Comparison of ENCODE assay signal across 17 cellular contexts in the genomic region with DNA sequence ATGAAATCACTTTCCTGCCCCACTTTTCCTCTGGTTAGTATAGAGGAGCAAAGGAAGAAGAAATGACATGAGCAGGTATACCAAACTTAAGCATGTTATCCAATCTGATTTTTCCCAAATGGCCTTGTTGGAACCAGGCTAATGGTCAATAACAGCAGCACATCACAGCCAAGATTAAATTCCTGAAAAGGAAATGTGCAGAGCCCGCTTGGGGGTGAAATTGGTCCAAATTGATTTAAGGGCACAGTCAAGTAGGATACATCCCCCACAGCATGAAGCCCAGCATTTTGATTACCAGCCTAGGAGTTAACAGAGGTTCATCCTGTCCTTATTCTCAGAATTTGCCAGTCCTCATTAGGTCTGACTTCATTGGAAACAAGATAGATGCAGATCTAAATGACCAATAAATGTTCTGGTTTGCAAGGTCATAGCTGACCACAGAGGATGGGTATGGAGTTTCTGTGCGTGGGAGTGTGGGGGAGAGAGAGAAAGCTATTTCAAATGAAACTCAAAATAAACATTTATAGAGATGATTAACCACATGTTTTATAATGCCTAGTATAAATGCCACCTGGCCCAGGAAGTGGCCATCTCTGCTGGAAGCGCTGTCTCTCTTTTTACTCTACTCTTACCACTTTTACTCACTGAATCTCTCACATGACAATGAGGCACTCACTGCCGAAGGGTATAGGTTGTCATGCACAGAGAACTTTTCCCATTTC. TPM values are rescaled to one million over a fixed set of nuclear protein-coding genes. Genes with fewer than 3 reads are reported as not detected.
DNase-seq lines count a peak whose midpoint lies in the region; ATAC-seq and TF ChIP-seq lines count a peak whose summit lies in the region.
"Had no signal": no experiment of that assay in that cellular context is flagged by ENCODE, and none has a peak within 500 bp of the region (broad histone marks: within the 10 kb centered on the region; RNA-seq: fewer than 3 reads in every experiment).

No MANE protein-coding gene starts in this region.

- H3K4me3 ChIP-seq in ascending aorta (no peak overlapping the region), SJCRH30 (no peak overlapping the region)
- H3K4me3 ChIP-seq: cardiac muscle cell, suprapubic skin had no signal

- peaks cover 8 to 16% of the 10 kb centered on the region in 2 donors for H3K36me3 ChIP-seq in ascending aorta
- H3K36me3 ChIP-seq in SJCRH30: no peaks in the 10 kb centered on the region
- H3K36me3 ChIP-seq: suprapubic skin had no signal

- H3K27ac ChIP-seq in ascending aorta (peak overlapping the region; percentile 68 to 77), SJCRH30 (no peak overlapping the region)
- H3K27ac ChIP-seq: cardiac muscle cell, suprapubic skin had no signal

- ATAC-seq in HG02970 (IDR thresholded peaks at IDR 0.05; ENCODE audit: low FRiP score, unreplicated experiment): no peak
- ATAC-seq: HepG2 had no signal

- H3K4me1 ChIP-seq in ascending aorta: peaks cover 8 to 68% of the 10 kb centered on the region in 2 donors
- H3K4me1 ChIP-seq in SJCRH30: no peaks in the 10 kb centered on the region

- H3K9me3 ChIP-seq in ascending aorta (no peaks in the 10 kb centered on the region), SJCRH30 (replicated peaks) (no peaks in the 10 kb centered on the region)
- H3K9me3 ChIP-seq: suprapubic skin had no signal

- H3K27me3 ChIP-seq in ascending aorta: no peaks in the 10 kb centered on the region
- no peaks in the 10 kb centered on the region for H3K27me3 ChIP-seq in SJCRH30
- H3K27me3 ChIP-seq: cardiac muscle cell, suprapubic skin had no signal

- intact Hi-C loops in ascending aorta (cut with DNase I): no loop called here

- DNase-seq in A172 (ENCODE audit: low spot score): peak; percentile 95
- peak; percentile 42 for DNase-seq in HK-2 (ENCODE audit: unreplicated experiment)
- no peak for DNase-seq in ascending aorta (ENCODE audit: low spot score in 2 of 2)
- peak; percentile 89 for DNase-seq in kidney tubule cell (ENCODE audit: low spot score)
- no peak for DNase-seq in MV-4-11 (lab: John Stamatoyannopoulos, UW)
- no peak for DNase-seq in GF-D8 (lab: John Stamatoyannopoulos, UW)
- no peak for DNase-seq in SJCRH30
- DNase-seq: ACHN; activated CD4-positive, alpha-beta memory T cell treated with anti-CD3 and anti-CD28 coated beads for 36 hours; activated gamma-delta T cell; DMS153; NCI-H1436; NCI-H524 treated with DMSO at 0.1 percent for 48 hours had no signal

- TF ChIP-seq CTCF in ascending aorta (IDR thresholded peaks at IDR 0.05): no peak

RNA-seq across cellular contexts. Expression of gene RGS5, which starts 38.7 kb away (rescaled TPM):
- 22.5 and 29.6 TPM in 2 replicates for total RNA-seq in A172 (2014; rRNA removed; shearing (Covaris generic))
- 732 TPM for total RNA-seq in ascending aorta
- 1.9 and 2.3 TPM in 2 replicates for total RNA-seq in SJCRH30 (2014; rRNA removed; shearing (Covaris generic))

Comparison
In these comparisons a context has a peak if more than half of its experiments do, and no peak if none do; other contexts are left out.
1. DNase-seq: peak in A172 (single experiment), HK-2 (single experiment) and kidney tubule cell (single experiment); none in ascending aorta (0 of 2), MV-4-11 (single experiment), GF-D8 (single experiment) and SJCRH30 (0 of 2).
2. RNA of gene RGS5, which starts 38.7 kb away (total RNA-seq): 732 TPM in ascending aorta (single experiment); 22.5 to 29.6 TPM in A172 and 1.9 to 2.3 TPM in SJCRH30; every median in the first group is over 10 times any median in the second.